1 cellular context compared by ENCODE assay signal in the genomic region with DNA sequence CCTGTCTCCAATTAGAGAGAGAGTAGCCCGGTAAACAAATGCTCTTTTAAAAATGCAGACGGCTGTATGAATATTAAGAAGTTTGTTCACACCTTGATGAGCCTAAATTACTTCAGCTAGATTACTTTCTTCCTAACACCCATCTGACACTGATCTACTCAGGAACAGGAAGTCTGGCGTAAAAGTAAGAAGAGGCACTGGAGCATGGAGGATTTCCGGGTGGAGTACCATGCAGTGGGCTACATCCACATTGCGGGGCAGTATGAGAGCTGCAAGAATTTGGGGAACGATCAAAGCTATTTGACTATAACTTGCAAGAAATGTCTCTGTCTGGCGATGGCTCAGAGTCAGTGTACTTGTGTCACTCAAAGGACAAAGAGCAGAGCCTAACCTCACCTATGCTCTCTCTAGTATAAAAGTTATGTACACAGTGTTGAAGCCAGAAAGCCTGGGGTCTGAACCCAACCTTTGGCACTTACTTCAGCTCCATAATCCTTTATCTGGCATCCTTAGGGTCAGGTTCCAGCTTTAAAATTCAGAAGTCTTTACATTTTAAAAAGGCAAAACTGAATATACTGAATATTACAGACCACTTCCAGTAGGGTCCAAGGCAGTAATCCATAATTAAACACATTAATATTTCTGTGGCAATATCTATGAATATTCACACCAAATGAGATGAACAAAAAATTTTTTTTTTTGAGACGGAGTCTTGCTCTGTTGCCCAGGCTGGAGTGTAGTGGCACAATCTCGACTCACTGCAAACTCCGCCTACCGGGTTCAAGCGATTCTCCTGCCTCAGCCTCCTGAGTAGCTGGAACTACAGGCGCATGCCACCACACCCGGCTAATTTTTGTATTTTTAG.
A peak's percentile ranks its signal among the peaks of the same experiment; 100 is the strongest.
TF ChIP-seq lines count a peak whose summit lies in the region.

No MANE protein-coding gene starts in this region.

TF ChIP-seq in HepG2, 621 proteins besides CTCF, POLR2A, EP300 and RAD21 (continued from another document and continues in another):
- TF ChIP-seq, protein P1, sequence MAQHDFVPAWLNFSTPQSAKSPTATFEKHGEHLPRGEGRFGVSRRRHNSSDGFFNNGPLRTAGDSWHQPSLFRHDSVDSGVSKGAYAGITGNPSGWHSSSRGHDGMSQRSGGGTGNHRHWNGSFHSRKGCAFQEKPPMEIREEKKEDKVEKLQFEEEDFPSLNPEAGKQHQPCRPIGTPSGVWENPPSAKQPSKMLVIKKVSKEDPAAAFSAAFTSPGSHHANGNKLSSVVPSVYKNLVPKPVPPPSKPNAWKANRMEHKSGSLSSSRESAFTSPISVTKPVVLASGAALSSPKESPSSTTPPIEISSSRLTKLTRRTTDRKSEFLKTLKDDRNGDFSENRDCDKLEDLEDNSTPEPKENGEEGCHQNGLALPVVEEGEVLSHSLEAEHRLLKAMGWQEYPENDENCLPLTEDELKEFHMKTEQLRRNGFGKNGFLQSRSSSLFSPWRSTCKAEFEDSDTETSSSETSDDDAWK (CRISPR knock-in tag; IDR thresholded peaks at IDR 0.05): no peak
- no peak for TF ChIP-seq SETDB1 (CRISPR knock-in tag; IDR thresholded peaks at IDR 0.05; ENCODE audit: borderline replicate concordance)
- TF ChIP-seq ZKSCAN1 (IDR thresholded peaks at IDR 0.05; ENCODE audit: low read length): no peak
- TF ChIP-seq RELA (CRISPR knock-in tag; IDR thresholded peaks at IDR 0.05): no peak
- TF ChIP-seq, protein P2, sequence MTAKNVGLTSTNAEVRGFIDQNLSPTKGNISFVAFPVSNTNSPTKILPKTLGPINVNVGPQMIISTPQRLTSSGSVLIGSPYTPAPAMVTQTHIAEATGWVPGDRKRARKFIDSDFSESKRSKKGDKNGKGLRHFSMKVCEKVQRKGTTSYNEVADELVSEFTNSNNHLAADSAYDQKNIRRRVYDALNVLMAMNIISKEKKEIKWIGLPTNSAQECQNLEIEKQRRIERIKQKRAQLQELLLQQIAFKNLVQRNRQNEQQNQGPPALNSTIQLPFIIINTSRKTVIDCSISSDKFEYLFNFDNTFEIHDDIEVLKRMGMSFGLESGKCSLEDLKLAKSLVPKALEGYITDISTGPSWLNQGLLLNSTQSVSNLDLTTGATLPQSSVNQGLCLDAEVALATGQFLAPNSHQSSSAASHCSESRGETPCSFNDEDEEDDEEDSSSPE (CRISPR knock-in tag; IDR thresholded peaks at IDR 0.05): no peak
- no peak for TF ChIP-seq PAF1 (CRISPR knock-in tag; IDR thresholded peaks at IDR 0.05)
- no peak for TF ChIP-seq ZNF589 (CRISPR knock-in tag; conservative IDR thresholded peaks at IDR 0.05)
- no peak for TF ChIP-seq ZNF615 (CRISPR knock-in tag; IDR thresholded peaks at IDR 0.05; ENCODE audit: borderline replicate concordance)
- TF ChIP-seq MXD4 (CRISPR knock-in tag; IDR thresholded peaks at IDR 0.05): 0 out of 2 replicates have a peak, but pooled peaks have one; percentile 29
- TF ChIP-seq, protein P3, sequence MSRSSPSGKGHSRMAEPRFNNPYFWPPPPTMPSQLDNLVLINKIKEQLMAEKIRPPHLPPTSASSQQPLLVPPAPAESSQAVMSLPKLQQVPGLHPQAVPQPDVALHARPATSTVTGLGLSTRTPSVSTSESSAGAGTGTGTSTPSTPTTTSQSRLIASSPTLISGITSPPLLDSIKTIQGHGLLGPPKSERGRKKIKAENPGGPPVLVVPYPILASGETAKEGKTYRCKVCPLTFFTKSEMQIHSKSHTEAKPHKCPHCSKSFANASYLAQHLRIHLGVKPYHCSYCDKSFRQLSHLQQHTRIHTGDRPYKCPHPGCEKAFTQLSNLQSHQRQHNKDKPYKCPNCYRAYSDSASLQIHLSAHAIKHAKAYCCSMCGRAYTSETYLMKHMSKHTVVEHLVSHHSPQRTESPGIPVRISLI (CRISPR knock-in tag; IDR thresholded peaks at IDR 0.05; ENCODE audit: borderline replicate concordance): no peak
- TF ChIP-seq, protein P4, sequence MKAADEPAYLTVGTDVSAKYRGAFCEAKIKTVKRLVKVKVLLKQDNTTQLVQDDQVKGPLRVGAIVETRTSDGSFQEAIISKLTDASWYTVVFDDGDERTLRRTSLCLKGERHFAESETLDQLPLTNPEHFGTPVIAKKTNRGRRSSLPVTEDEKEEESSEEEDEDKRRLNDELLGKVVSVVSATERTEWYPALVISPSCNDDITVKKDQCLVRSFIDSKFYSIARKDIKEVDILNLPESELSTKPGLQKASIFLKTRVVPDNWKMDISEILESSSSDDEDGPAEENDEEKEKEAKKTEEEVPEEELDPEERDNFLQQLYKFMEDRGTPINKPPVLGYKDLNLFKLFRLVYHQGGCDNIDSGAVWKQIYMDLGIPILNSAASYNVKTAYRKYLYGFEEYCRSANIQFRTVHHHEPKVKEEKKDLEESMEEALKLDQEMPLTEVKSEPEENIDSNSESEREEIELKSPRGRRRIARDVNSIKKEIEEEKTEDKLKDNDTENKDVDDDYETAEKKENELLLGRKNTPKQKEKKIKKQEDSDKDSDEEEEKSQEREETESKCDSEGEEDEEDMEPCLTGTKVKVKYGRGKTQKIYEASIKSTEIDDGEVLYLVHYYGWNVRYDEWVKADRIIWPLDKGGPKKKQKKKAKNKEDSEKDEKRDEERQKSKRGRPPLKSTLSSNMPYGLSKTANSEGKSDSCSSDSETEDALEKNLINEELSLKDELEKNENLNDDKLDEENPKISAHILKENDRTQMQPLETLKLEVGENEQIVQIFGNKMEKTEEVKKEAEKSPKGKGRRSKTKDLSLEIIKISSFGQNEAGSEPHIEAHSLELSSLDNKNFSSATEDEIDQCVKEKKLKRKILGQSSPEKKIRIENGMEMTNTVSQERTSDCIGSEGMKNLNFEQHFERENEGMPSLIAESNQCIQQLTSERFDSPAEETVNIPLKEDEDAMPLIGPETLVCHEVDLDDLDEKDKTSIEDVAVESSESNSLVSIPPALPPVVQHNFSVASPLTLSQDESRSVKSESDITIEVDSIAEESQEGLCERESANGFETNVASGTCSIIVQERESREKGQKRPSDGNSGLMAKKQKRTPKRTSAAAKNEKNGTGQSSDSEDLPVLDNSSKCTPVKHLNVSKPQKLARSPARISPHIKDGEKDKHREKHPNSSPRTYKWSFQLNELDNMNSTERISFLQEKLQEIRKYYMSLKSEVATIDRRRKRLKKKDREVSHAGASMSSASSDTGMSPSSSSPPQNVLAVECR (CRISPR knock-in tag; IDR thresholded peaks at IDR 0.05; ENCODE audit: borderline replicate concordance): no peak
- no peak for TF ChIP-seq CBX1 (IDR thresholded peaks at IDR 0.05; ENCODE audit: low read depth)
- no peak for TF ChIP-seq MYNN (CRISPR knock-in tag; IDR thresholded peaks at IDR 0.05; ENCODE audit: low read depth)
- TF ChIP-seq LCORL (IDR thresholded peaks at IDR 0.05): no peak
- TF ChIP-seq LCORL (CRISPR knock-in tag; IDR thresholded peaks at IDR 0.05): 0 out of 2 replicates have a peak, but pooled peaks have one; percentile 4
- TF ChIP-seq GPN1 (CRISPR knock-in tag; IDR thresholded peaks at IDR 0.05; ENCODE audit: borderline replicate concordance): no peak
- no peak for TF ChIP-seq SKI (IDR thresholded peaks at IDR 0.05; ENCODE audit: partially characterized antibody)
- TF ChIP-seq TCF12 (IDR thresholded peaks at IDR 0.05): no peak
- no peak for TF ChIP-seq TCF12 (CRISPR knock-in tag; IDR thresholded peaks at IDR 0.05)
- TF ChIP-seq SNRNP70 (IDR thresholded peaks at IDR 0.05; ENCODE audit: low read depth, low read length): no peak
- peak; percentile 40; the same call in 1 of the 2 replicates for TF ChIP-seq GATAD2A (CRISPR knock-in tag; IDR thresholded peaks at IDR 0.05)
- TF ChIP-seq, protein P5, sequence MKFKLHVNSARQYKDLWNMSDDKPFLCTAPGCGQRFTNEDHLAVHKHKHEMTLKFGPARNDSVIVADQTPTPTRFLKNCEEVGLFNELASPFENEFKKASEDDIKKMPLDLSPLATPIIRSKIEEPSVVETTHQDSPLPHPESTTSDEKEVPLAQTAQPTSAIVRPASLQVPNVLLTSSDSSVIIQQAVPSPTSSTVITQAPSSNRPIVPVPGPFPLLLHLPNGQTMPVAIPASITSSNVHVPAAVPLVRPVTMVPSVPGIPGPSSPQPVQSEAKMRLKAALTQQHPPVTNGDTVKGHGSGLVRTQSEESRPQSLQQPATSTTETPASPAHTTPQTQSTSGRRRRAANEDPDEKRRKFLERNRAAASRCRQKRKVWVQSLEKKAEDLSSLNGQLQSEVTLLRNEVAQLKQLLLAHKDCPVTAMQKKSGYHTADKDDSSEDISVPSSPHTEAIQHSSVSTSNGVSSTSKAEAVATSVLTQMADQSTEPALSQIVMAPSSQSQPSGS (CRISPR knock-in tag; IDR thresholded peaks at IDR 0.05): no peak
- TF ChIP-seq, protein P6, sequence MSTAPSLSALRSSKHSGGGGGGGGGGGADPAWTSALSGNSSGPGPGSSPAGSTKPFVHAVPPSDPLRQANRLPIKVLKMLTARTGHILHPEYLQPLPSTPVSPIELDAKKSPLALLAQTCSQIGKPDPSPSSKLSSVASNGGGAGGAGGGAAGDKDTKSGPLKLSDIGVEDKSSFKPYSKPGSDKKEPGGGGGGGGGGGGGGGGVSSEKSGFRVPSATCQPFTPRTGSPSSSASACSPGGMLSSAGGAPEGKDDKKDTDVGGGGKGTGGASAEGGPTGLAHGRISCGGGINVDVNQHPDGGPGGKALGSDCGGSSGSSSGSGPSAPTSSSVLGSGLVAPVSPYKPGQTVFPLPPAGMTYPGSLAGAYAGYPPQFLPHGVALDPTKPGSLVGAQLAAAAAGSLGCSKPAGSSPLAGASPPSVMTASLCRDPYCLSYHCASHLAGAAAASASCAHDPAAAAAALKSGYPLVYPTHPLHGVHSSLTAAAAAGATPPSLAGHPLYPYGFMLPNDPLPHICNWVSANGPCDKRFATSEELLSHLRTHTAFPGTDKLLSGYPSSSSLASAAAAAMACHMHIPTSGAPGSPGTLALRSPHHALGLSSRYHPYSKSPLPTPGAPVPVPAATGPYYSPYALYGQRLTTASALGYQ (CRISPR knock-in tag; IDR thresholded peaks at IDR 0.05): no peak
- no peak for TF ChIP-seq U2AF2 (IDR thresholded peaks at IDR 0.05; ENCODE audit: low read depth, low read length)
- no peak for TF ChIP-seq ZFP82 (CRISPR knock-in tag; IDR thresholded peaks at IDR 0.05; ENCODE audit: borderline replicate concordance)
- no peak for TF ChIP-seq ZNF484 (CRISPR knock-in tag; IDR thresholded peaks at IDR 0.05; ENCODE audit: borderline replicate concordance, low read depth)
- no peak for TF ChIP-seq TBX3 (IDR thresholded peaks at IDR 0.05; ENCODE audit: borderline replicate concordance)
- TF ChIP-seq, protein P7, sequence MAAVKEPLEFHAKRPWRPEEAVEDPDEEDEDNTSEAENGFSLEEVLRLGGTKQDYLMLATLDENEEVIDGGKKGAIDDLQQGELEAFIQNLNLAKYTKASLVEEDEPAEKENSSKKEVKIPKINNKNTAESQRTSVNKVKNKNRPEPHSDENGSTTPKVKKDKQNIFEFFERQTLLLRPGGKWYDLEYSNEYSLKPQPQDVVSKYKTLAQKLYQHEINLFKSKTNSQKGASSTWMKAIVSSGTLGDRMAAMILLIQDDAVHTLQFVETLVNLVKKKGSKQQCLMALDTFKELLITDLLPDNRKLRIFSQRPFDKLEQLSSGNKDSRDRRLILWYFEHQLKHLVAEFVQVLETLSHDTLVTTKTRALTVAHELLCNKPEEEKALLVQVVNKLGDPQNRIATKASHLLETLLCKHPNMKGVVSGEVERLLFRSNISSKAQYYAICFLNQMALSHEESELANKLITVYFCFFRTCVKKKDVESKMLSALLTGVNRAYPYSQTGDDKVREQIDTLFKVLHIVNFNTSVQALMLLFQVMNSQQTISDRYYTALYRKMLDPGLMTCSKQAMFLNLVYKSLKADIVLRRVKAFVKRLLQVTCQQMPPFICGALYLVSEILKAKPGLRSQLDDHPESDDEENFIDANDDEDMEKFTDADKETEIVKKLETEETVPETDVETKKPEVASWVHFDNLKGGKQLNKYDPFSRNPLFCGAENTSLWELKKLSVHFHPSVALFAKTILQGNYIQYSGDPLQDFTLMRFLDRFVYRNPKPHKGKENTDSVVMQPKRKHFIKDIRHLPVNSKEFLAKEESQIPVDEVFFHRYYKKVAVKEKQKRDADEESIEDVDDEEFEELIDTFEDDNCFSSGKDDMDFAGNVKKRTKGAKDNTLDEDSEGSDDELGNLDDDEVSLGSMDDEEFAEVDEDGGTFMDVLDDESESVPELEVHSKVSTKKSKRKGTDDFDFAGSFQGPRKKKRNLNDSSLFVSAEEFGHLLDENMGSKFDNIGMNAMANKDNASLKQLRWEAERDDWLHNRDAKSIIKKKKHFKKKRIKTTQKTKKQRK (IDR thresholded peaks at IDR 0.05; ENCODE audit: low read length): no peak
- TF ChIP-seq KDM6A (CRISPR knock-in tag; IDR thresholded peaks at IDR 0.05; ENCODE audit: low read depth): no peak; the same call in 1 of the 2 replicates
- peak; percentile 27; the same call in 1 of the 2 replicates for TF ChIP-seq FOXJ3 (CRISPR knock-in tag; IDR thresholded peaks at IDR 0.05; ENCODE audit: borderline replicate concordance)
- TF ChIP-seq ZNF30 (CRISPR knock-in tag; IDR thresholded peaks at IDR 0.05): no peak
- no peak for TF ChIP-seq NFRKB (IDR thresholded peaks at IDR 0.05)
- TF ChIP-seq MAFG (CRISPR knock-in tag; IDR thresholded peaks at IDR 0.05): no peak
- TF ChIP-seq HDAC2 (CRISPR knock-in tag; IDR thresholded peaks at IDR 0.05): peak; percentile 24; the same call in 1 of the 2 replicates
